In the genomic region with DNA sequence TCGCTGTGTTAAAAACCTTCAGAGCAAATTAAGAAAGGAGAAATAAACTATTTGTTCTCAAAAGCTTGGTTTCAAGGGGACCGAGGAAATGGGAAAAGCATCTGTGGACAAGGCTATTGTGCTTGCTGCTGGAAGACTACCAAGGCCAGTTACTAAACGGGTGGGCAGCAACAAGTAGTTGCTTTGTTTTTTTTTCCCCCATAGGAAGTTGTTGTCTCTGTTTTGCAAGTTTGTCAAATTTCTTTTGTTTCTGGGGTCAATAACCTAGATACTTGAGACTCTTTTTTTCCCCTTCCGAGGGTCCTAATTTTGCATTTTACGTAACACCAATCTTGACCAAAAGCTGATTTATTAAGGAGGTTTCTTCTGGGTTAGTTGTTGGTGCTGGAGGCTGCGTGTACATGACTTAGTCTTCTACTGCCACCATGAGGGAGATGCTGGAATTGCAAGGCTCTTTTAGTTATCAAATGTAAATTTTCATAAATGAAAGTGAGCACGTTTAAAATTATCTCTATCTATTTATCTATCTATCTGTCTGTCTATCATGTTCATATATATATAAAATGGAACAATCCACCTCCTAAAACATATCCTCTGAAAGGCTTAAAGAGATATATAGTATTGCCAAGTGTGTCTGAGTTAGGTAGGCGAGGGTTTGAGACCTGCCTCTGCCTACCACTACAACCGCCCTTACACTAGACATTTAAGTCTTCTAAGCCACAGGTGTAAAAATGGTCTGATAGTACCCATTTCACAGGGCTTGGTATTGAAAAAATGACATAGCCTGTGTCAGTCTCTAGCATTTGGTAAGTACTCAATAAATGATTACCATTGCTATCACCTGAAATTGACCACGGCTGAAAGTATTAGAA, we compare ENCODE assay signal across 1 cellular context.
TF ChIP-seq lines count a peak whose summit lies in the region.

No MANE protein-coding gene starts in this region.

TF ChIP-seq in HEK293, 187 proteins besides CTCF, POLR2A, EP300 and RAD21 (continued from another document):
- TF ChIP-seq ZNF623 (tag by site-specific recombination; IDR thresholded peaks at IDR 0.05), result no peak
- TF ChIP-seq, protein P1, sequence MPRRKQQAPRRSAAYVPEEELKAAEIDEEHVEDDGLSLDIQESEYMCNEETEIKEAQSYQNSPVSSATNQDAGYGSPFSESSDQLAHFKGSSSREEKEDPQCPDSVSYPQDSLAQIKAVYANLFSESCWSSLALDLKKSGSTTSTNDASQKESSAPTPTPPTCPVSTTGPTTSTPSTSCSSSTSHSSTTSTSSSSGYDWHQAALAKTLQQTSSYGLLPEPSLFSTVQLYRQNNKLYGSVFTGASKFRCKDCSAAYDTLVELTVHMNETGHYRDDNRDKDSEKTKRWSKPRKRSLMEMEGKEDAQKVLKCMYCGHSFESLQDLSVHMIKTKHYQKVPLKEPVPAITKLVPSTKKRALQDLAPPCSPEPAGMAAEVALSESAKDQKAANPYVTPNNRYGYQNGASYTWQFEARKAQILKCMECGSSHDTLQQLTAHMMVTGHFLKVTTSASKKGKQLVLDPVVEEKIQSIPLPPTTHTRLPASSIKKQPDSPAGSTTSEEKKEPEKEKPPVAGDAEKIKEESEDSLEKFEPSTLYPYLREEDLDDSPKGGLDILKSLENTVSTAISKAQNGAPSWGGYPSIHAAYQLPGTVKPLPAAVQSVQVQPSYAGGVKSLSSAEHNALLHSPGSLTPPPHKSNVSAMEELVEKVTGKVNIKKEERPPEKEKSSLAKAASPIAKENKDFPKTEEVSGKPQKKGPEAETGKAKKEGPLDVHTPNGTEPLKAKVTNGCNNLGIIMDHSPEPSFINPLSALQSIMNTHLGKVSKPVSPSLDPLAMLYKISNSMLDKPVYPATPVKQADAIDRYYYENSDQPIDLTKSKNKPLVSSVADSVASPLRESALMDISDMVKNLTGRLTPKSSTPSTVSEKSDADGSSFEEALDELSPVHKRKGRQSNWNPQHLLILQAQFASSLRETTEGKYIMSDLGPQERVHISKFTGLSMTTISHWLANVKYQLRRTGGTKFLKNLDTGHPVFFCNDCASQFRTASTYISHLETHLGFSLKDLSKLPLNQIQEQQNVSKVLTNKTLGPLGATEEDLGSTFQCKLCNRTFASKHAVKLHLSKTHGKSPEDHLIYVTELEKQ (tag by site-specific recombination; IDR thresholded peaks at IDR 0.05; ENCODE audit: borderline replicate concordance), result no peak
- TF ChIP-seq ZBTB8A (tag by site-specific recombination; IDR thresholded peaks at IDR 0.05), result no peak
- TF ChIP-seq ZNF629 (tag by site-specific recombination; IDR thresholded peaks at IDR 0.05), result no peak
- no peak for TF ChIP-seq ZNF529 (tag by site-specific recombination; IDR thresholded peaks at IDR 0.05; ENCODE audit: insufficient replicate concordance)
- peak; percentile 98 for TF ChIP-seq SCRT2 (tag by site-specific recombination; IDR thresholded peaks at IDR 0.05)
- no peak for TF ChIP-seq ZNF585B (tag by site-specific recombination; IDR thresholded peaks at IDR 0.05)
- no peak for TF ChIP-seq ZNF658 (tag by site-specific recombination; IDR thresholded peaks at IDR 0.05)
- no peak for TF ChIP-seq GFI1B (tag by site-specific recombination; IDR thresholded peaks at IDR 0.05)
- no peak for TF ChIP-seq ZNF140 (tag by site-specific recombination; IDR thresholded peaks at IDR 0.05)
- no peak for TF ChIP-seq ZNF747 (tag by site-specific recombination; IDR thresholded peaks at IDR 0.05)
- TF ChIP-seq ZNF830 (tag by site-specific recombination; IDR thresholded peaks at IDR 0.05; ENCODE audit: low read depth), result no peak
- TF ChIP-seq, protein P2, sequence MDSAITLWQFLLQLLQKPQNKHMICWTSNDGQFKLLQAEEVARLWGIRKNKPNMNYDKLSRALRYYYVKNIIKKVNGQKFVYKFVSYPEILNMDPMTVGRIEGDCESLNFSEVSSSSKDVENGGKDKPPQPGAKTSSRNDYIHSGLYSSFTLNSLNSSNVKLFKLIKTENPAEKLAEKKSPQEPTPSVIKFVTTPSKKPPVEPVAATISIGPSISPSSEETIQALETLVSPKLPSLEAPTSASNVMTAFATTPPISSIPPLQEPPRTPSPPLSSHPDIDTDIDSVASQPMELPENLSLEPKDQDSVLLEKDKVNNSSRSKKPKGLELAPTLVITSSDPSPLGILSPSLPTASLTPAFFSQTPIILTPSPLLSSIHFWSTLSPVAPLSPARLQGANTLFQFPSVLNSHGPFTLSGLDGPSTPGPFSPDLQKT (IDR thresholded peaks at IDR 0.05; ENCODE audit: borderline replicate concordance, low read depth, low read length), result no peak
- TF ChIP-seq ZNF24 (tag by site-specific recombination; IDR thresholded peaks at IDR 0.05), result no peak
- TF ChIP-seq ZNF624 (tag by site-specific recombination; IDR thresholded peaks at IDR 0.05), result no peak
- TF ChIP-seq ZNF530 (tag by site-specific recombination; IDR thresholded peaks at IDR 0.05; ENCODE audit: low read depth), result no peak
- TF ChIP-seq ZNF654 (tag by site-specific recombination; IDR thresholded peaks at IDR 0.05; ENCODE audit: low read depth), result peak; percentile 88
- TF ChIP-seq SP2 (tag by site-specific recombination; IDR thresholded peaks at IDR 0.05), result no peak
- 0 out of 2 replicates have a peak, but pooled peaks have one; percentile 21 for TF ChIP-seq ZNF335 (tag by site-specific recombination; conservative IDR thresholded peaks at IDR 0.05)
